In genomic region chr13:39893808-39894207, GRCh38 we compare ENCODE assay signal across 2 cellular contexts.
TF ChIP-seq lines count a peak whose summit lies in the region.

No MANE protein-coding gene starts in this region.

TF ChIP-seq in SK-N-SH, 30 proteins besides CTCF, POLR2A, EP300 and RAD21 (continued from another document):
- no peak for TF ChIP-seq PBX3 (IDR thresholded peaks at IDR 0.05)
- TF ChIP-seq FOXJ3 (CRISPR knock-in tag; IDR thresholded peaks at IDR 0.05): no peak
- no peak for TF ChIP-seq REST (IDR thresholded peaks at IDR 0.05; ENCODE audit: low read depth, low read length)
- no peak for TF ChIP-seq GABPA (IDR thresholded peaks at IDR 0.05; ENCODE audit: low read depth)
- TF ChIP-seq USF2 (IDR thresholded peaks at IDR 0.05; ENCODE audit: borderline replicate concordance, low read depth, low read length): no peak
- no peak for TF ChIP-seq TEAD4 (IDR thresholded peaks at IDR 0.05; ENCODE audit: borderline replicate concordance, insufficient read depth)
- no peak for TF ChIP-seq NFIC (IDR thresholded peaks at IDR 0.05; ENCODE audit: borderline replicate concordance)
- no peak for TF ChIP-seq SIN3A (IDR thresholded peaks at IDR 0.05; ENCODE audit: borderline replicate concordance, low read depth, low read length)
- TF ChIP-seq TCF12 (IDR thresholded peaks at IDR 0.05): no peak
- TF ChIP-seq GATA2 (CRISPR knock-in tag; IDR thresholded peaks at IDR 0.05): no peak
- TF ChIP-seq FOXM1 (IDR thresholded peaks at IDR 0.05; ENCODE audit: low read depth): no peak
- no peak for TF ChIP-seq IRF3 (IDR thresholded peaks at IDR 0.05; ENCODE audit: low read depth, low read length)

TF ChIP-seq in SK-N-SH treated with all-trans-retinoic acid at 6 μM for 48 hours, 23 proteins besides CTCF, POLR2A, EP300 and RAD21:
- TF ChIP-seq TSHZ2 (CRISPR knock-in tag; IDR thresholded peaks at IDR 0.05) (no peak), OSR1 (CRISPR knock-in tag; IDR thresholded peaks at IDR 0.05) (no peak), PPARA (CRISPR knock-in tag; IDR thresholded peaks at IDR 0.05; ENCODE audit: borderline replicate concordance) (no peak), ZFP3 (CRISPR knock-in tag; IDR thresholded peaks at IDR 0.05) (no peak), PATZ1 (CRISPR knock-in tag; IDR thresholded peaks at IDR 0.05; ENCODE audit: borderline replicate concordance) (no peak), TCF4 (CRISPR knock-in tag; IDR thresholded peaks at IDR 0.05; ENCODE audit: borderline replicate concordance) (no peak), BACH2 (CRISPR knock-in tag; IDR thresholded peaks at IDR 0.05; ENCODE audit: borderline replicate concordance) (no peak), ZNF70 (CRISPR knock-in tag; IDR thresholded peaks at IDR 0.05) (no peak), ZC3H10 (CRISPR knock-in tag; IDR thresholded peaks at IDR 0.05) (no peak), POU6F1 (CRISPR knock-in tag; IDR thresholded peaks at IDR 0.05; ENCODE audit: borderline replicate concordance, low read depth) (no peak), ARNTL (CRISPR knock-in tag; IDR thresholded peaks at IDR 0.05; ENCODE audit: borderline replicate concordance, low read depth) (no peak), GLIS3 (CRISPR knock-in tag; IDR thresholded peaks at IDR 0.05) (no peak)
